In genomic region chr2:171514908-171515582, GRCh38 we compare ENCODE assay signal across 1 cellular context.
TF ChIP-seq lines count a peak whose summit lies in the region.

No MANE protein-coding gene starts in this region.

TF ChIP-seq in K562, 482 proteins besides CTCF, POLR2A, EP300 and RAD21 (continued from another document):
- TF ChIP-seq LEF1 (IDR thresholded peaks at IDR 0.05), result peak; percentile 46; the same call in 1 of the 2 replicates
- no peak for TF ChIP-seq ARID2 (IDR thresholded peaks at IDR 0.05)
- no peak for TF ChIP-seq BCL6 (CRISPR knock-in tag; IDR thresholded peaks at IDR 0.05)
- peak; percentile 45; the same call in 1 of the 2 replicates for TF ChIP-seq ZNF316 (IDR thresholded peaks at IDR 0.05)
- TF ChIP-seq NFIC (IDR thresholded peaks at IDR 0.05), result 0 out of 2 replicates have a peak, but pooled peaks have one; percentile 10
- TF ChIP-seq STAT5A (IDR thresholded peaks at IDR 0.05; ENCODE audit: borderline replicate concordance, low read length), result peak; percentile 22; the same call in 1 of the 2 replicates
- no peak for TF ChIP-seq HNRNPUL1 (IDR thresholded peaks at IDR 0.05; ENCODE audit: low read length)
- peak; percentile 76 for TF ChIP-seq CBFA2T3 (IDR thresholded peaks at IDR 0.05)
- peak in 1 of 2 experiments; percentile 63; a peak in 1 of 4 replicates for TF ChIP-seq RCOR1 (IDR thresholded peaks at IDR 0.05; ENCODE audit: borderline replicate concordance in 1 of 2, low read depth in 2 of 2, low read length in 2 of 2)
- peak; percentile 52 for TF ChIP-seq TCF3 (CRISPR knock-in tag; IDR thresholded peaks at IDR 0.05)
- TF ChIP-seq GATAD2B (IDR thresholded peaks at IDR 0.05; ENCODE audit: borderline replicate concordance), result peak; percentile 38; the same call in 1 of the 2 replicates
- TF ChIP-seq MTA2 (IDR thresholded peaks at IDR 0.05; ENCODE audit: low read depth), result peak; percentile 40; the same call in 1 of the 2 replicates
- TF ChIP-seq ARID3A (IDR thresholded peaks at IDR 0.05; ENCODE audit: borderline replicate concordance, low read depth, low read length), result 0 out of 2 replicates have a peak, but pooled peaks have one; percentile 23
- TF ChIP-seq C11orf30 (IDR thresholded peaks at IDR 0.05; ENCODE audit: low read depth), result peak; percentile 63
- TF ChIP-seq SLC30A9 (CRISPR knock-in tag; IDR thresholded peaks at IDR 0.05), result no peak
- TF ChIP-seq ARID1B (IDR thresholded peaks at IDR 0.05), result peak; percentile 88
- 0 out of 2 replicates have a peak, but pooled peaks have one; percentile 48 for TF ChIP-seq SMARCE1 (IDR thresholded peaks at IDR 0.05)
- TF ChIP-seq ZNF830 (CRISPR knock-in tag; IDR thresholded peaks at IDR 0.05), result no peak
- peak; percentile 31; the same call in 1 of the 2 replicates for TF ChIP-seq NCOR1 (IDR thresholded peaks at IDR 0.05)
- peak; percentile 21; the same call in 1 of the 2 replicates for TF ChIP-seq MAFK (IDR thresholded peaks at IDR 0.05; ENCODE audit: low read length)
- no peak for TF ChIP-seq ZNF408 (CRISPR knock-in tag; IDR thresholded peaks at IDR 0.05; ENCODE audit: low read depth)
- TF ChIP-seq ZBTB1 (CRISPR knock-in tag; IDR thresholded peaks at IDR 0.05; ENCODE audit: borderline replicate concordance, low read depth), result no peak
- peak; percentile 76 for TF ChIP-seq TAL1 (IDR thresholded peaks at IDR 0.05)
- 0 out of 2 replicates have a peak, but pooled peaks have one; percentile 14 for TF ChIP-seq MYC (IDR thresholded peaks at IDR 0.05; ENCODE audit: low read depth, low read length)
- no peak for TF ChIP-seq MYC (CRISPR knock-in tag; IDR thresholded peaks at IDR 0.05; ENCODE audit: borderline replicate concordance, low read depth)
- TF ChIP-seq MAFF (IDR thresholded peaks at IDR 0.05; ENCODE audit: low read length), result peak; percentile 20; the same call in 1 of the 2 replicates
- no peak for TF ChIP-seq SIRT6 (IDR thresholded peaks at IDR 0.05; ENCODE audit: low read depth, low read length)
- peak; percentile 26; the same call in 1 of the 2 replicates for TF ChIP-seq ZNF592 (IDR thresholded peaks at IDR 0.05)
- TF ChIP-seq EP400 (IDR thresholded peaks at IDR 0.05), result peak; percentile 17; the same call in 1 of the 2 replicates
TF ChIP-seq in K562: peak in this region for 29.
